1 cellular context compared by ENCODE assay signal in the genomic region with DNA sequence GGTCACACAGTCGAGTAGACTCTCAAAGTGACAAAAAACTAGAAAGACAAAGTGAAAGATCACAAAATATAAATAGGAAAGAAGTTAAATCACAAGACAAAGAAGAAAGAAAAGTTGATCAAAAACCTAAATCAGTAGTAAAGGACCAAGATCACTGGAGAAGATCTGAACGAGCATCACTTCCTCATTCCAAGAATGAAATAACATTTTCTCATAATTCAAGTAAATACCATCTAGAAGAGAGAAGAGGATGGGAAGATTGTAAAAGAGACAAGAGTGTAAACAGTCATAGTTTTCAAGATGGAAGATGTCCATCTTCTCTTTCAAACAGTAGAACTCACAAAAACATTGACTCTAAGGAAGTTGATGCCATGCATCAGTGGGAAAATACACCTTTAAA.
TF ChIP-seq lines count a peak whose summit lies in the region.

No MANE protein-coding gene starts in this region.

TF ChIP-seq in IMR-90, 13 proteins besides CTCF, POLR2A, EP300 and RAD21:
- TF ChIP-seq CHD1 (IDR thresholded peaks at IDR 0.05; ENCODE audit: low read depth, low read length) (no peak), RCOR1 (IDR thresholded peaks at IDR 0.05; ENCODE audit: insufficient replicate concordance, low read length) (no peak), NFE2L2 (IDR thresholded peaks at IDR 0.05; ENCODE audit: low read depth, low read length) (no peak), MAZ (IDR thresholded peaks at IDR 0.05; ENCODE audit: borderline replicate concordance, low read depth, low read length) (no peak), CEBPB (IDR thresholded peaks at IDR 0.05; ENCODE audit: low read depth, low read length) (no peak), MAFK (IDR thresholded peaks at IDR 0.05; ENCODE audit: low read depth, low read length) (no peak), RFX5 (IDR thresholded peaks at IDR 0.05; ENCODE audit: low read depth, low read length) (no peak), SMC3 (IDR thresholded peaks at IDR 0.05; ENCODE audit: low read depth, low read length) (no peak), MXI1 (IDR thresholded peaks at IDR 0.05; ENCODE audit: borderline replicate concordance, low read depth, low read length) (no peak), FOS (IDR thresholded peaks at IDR 0.05; ENCODE audit: low read depth, low read length) (no peak), BHLHE40 (IDR thresholded peaks at IDR 0.05; ENCODE audit: low read depth, low read length) (no peak)
- TF ChIP-seq, protein P1, sequence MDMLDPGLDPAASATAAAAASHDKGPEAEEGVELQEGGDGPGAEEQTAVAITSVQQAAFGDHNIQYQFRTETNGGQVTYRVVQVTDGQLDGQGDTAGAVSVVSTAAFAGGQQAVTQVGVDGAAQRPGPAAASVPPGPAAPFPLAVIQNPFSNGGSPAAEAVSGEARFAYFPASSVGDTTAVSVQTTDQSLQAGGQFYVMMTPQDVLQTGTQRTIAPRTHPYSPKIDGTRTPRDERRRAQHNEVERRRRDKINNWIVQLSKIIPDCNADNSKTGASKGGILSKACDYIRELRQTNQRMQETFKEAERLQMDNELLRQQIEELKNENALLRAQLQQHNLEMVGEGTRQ (IDR thresholded peaks at IDR 0.05; ENCODE audit: low read depth, low read length) = no peak
- TF ChIP-seq, protein P2, sequence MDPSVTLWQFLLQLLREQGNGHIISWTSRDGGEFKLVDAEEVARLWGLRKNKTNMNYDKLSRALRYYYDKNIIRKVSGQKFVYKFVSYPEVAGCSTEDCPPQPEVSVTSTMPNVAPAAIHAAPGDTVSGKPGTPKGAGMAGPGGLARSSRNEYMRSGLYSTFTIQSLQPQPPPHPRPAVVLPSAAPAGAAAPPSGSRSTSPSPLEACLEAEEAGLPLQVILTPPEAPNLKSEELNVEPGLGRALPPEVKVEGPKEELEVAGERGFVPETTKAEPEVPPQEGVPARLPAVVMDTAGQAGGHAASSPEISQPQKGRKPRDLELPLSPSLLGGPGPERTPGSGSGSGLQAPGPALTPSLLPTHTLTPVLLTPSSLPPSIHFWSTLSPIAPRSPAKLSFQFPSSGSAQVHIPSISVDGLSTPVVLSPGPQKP (IDR thresholded peaks at IDR 0.05; ENCODE audit: borderline replicate concordance, low read depth, low read length) = no peak
